In genomic region chr2:169778421-169778820, GRCh38 we compare ENCODE assay signal across 25 cellular contexts.
"Had no signal": no experiment of that assay in that cellular context is flagged by ENCODE, and none has a peak within 500 bp of the region (broad histone marks: within the 10 kb centered on the region; RNA-seq: fewer than 3 reads in every experiment).

No MANE protein-coding gene starts in this region.

- H3K27me3 ChIP-seq: brain microvascular endothelial cell, cardiac muscle cell, Peyer's patch had no signal

- H3K4me1 ChIP-seq: Peyer's patch had no signal

- H3K27ac Mint-ChIP-seq: activated CD4-positive, alpha-beta memory T cell treated with anti-CD3 and anti-CD28 coated beads for 36 hours; activated CD4-positive, alpha-beta T cell treated with anti-CD3 and anti-CD28 coated beads, Interleukin-2, amount 10 ng/mL, durations not matched to agents 7 days and 5 days; activated naive CD4-positive, alpha-beta T cell treated with anti-CD3 and anti-CD28 coated beads, Interleukin-2, amount 10 ng/mL, durations not matched to agents 7 days and 5 days; activated naive CD8-positive, alpha-beta T cell treated with anti-CD3 and anti-CD28 coated beads for 36 hours; activated T-helper 2 cell treated with anti-CD3 and anti-CD28 coated beads, Interferon-gamma antibody, Interleukin-2, Interleukin-4, amounts not matched to agents 10 μg/mL and 5 μg/mL and 100 μg/mL, durations not matched to agents 14 hours and 24 hours and 36 hours; T-cell had no signal

- DNase-seq: activated CD4-positive, alpha-beta memory T cell treated with anti-CD3 and anti-CD28 coated beads for 36 hours; activated CD4-positive, alpha-beta T cell treated with anti-CD3 and anti-CD28 coated beads, Interleukin-2, amount 10 ng/mL, durations not matched to agents 7 days and 5 days; activated CD4-positive, CD25-positive, alpha-beta regulatory T cell; activated CD8-positive, alpha-beta memory T cell treated with anti-CD3 and anti-CD28 coated beads for 24 hours; activated gamma-delta T cell treated with Interleukin-2 at 50 U/mL for 16 hours; activated naive CD4-positive, alpha-beta T cell treated with anti-CD3 and anti-CD28 coated beads, Interleukin-2, amount 10 ng/mL, durations not matched to agents 7 days and 5 days; activated naive CD8-positive, alpha-beta T cell treated with anti-CD3 and anti-CD28 coated beads for 36 hours; activated T-cell treated with anti-CD3 and anti-CD28 coated beads, Interleukin-2, amount 50 U/mL, for 48 hours; brain microvascular endothelial cell; NCI-H1105; NCI-H1436; NCI-H1694 treated with DMSO at 0.1 percent for 48 hours; NCI-H2029 treated with DMSO at 0.1 percent for 48 hours; NCI-H345; NCI-H510A; NCI-H526 treated with DMSO at 0.1 percent for 48 hours; NCI-H82; Peyer's patch; SHP77 treated with DMSO at 0.1 percent for 48 hours; T-cell; T-helper 2 cell had no signal

- H3K9me3 Mint-ChIP-seq: activated CD4-positive, alpha-beta memory T cell treated with anti-CD3 and anti-CD28 coated beads for 36 hours; activated CD4-positive, alpha-beta T cell treated with anti-CD3 and anti-CD28 coated beads, Interleukin-2, amount 10 ng/mL, durations not matched to agents 7 days and 5 days; activated naive CD4-positive, alpha-beta T cell treated with anti-CD3 and anti-CD28 coated beads, Interleukin-2, amount 10 ng/mL, durations not matched to agents 7 days and 5 days; activated naive CD8-positive, alpha-beta T cell treated with anti-CD3 and anti-CD28 coated beads for 36 hours; activated T-helper 2 cell treated with anti-CD3 and anti-CD28 coated beads, Interferon-gamma antibody, Interleukin-2, Interleukin-4, amounts not matched to agents 10 μg/mL and 5 μg/mL and 100 μg/mL, durations not matched to agents 14 hours and 24 hours and 36 hours; T-cell had no signal

- H3K36me3 Mint-ChIP-seq: activated CD4-positive, alpha-beta memory T cell treated with anti-CD3 and anti-CD28 coated beads for 36 hours; activated naive CD4-positive, alpha-beta T cell treated with anti-CD3 and anti-CD28 coated beads, Interleukin-2, amount 10 ng/mL, durations not matched to agents 7 days and 5 days; activated naive CD8-positive, alpha-beta T cell treated with anti-CD3 and anti-CD28 coated beads for 36 hours; T-cell had no signal

- H3K4me3 ChIP-seq: cardiac muscle cell, K562, Peyer's patch had no signal

- ATAC-seq: K562, T-cell had no signal

- H3K9me3 ChIP-seq: Peyer's patch had no signal

- FAIRE-seq: colon, K562 had no signal

- H3K27ac ChIP-seq: brain microvascular endothelial cell, cardiac muscle cell, Peyer's patch had no signal

- H3K4me1 Mint-ChIP-seq: activated naive CD4-positive, alpha-beta T cell treated with anti-CD3 and anti-CD28 coated beads, Interleukin-2, amount 10 ng/mL, durations not matched to agents 7 days and 5 days; activated naive CD8-positive, alpha-beta T cell treated with anti-CD3 and anti-CD28 coated beads for 36 hours; T-cell had no signal

- H3K4me3 Mint-ChIP-seq: activated CD4-positive, alpha-beta memory T cell treated with anti-CD3 and anti-CD28 coated beads for 36 hours; activated CD4-positive, alpha-beta T cell treated with anti-CD3 and anti-CD28 coated beads, Interleukin-2, amount 10 ng/mL, durations not matched to agents 7 days and 5 days; activated naive CD4-positive, alpha-beta T cell treated with anti-CD3 and anti-CD28 coated beads, Interleukin-2, amount 10 ng/mL, durations not matched to agents 7 days and 5 days; activated naive CD8-positive, alpha-beta T cell treated with anti-CD3 and anti-CD28 coated beads for 36 hours; T-cell had no signal

- H3K36me3 ChIP-seq: brain microvascular endothelial cell, cardiac muscle cell, Peyer's patch had no signal
